9 cellular contexts compared by ENCODE assay signal in genomic region chr17:82863646-82863940, GRCh38. TPM values are rescaled to one million over a fixed set of nuclear protein-coding genes. Genes with fewer than 3 reads are reported as not detected.
DNase-seq lines count a peak whose midpoint lies in the region; ATAC-seq and TF ChIP-seq lines count a peak whose summit lies in the region.
"Had no signal": no experiment of that assay in that cellular context is flagged by ENCODE, and none has a peak within 500 bp of the region (broad histone marks: within the 10 kb centered on the region; RNA-seq: fewer than 3 reads in every experiment).

No MANE protein-coding gene starts in this region.

- CTCF ChIA-PET in HCT116 (lab: Charles Lee), result interaction anchor here (1.1 to 1.7 kb wide), 6 partner anchors 9 to 82 kb away, joined by 3 to 7 read pairs (median 3); no protein-coding TSS in a partner anchor

- POLR2A ChIA-PET in HCT116 (lab: Charles Lee), result interaction anchor here (1.0 to 1.1 kb wide), 2 partner anchors 10 to 11 kb away, joined by 3 read pairs; no protein-coding TSS in a partner anchor

- peaks cover 34% of the 10 kb centered on the region for H3K36me3 Mint-ChIP-seq in activated T-helper 2 cell treated with anti-CD3 and anti-CD28 coated beads, Interferon-gamma antibody, Interleukin-2, Interleukin-4, amounts not matched to agents 10 μg/mL and 5 μg/mL and 100 μg/mL, durations not matched to agents 14 hours and 24 hours and 36 hours (ENCODE audit: low read depth)
- H3K36me3 Mint-ChIP-seq in naive B cell, result no peaks in the 10 kb centered on the region

- intact Hi-C loops in HCT116 (cut with micrococcal nuclease) (no loop called here), prostate gland (cut with DNase I) (no loop called here)
- intact Hi-C loops in activated T-helper 2 cell treated with anti-CD3 and anti-CD28 coated beads, Interferon-gamma antibody, Interleukin-2, Interleukin-4, amounts not matched to agents 10 μg/mL and 5 μg/mL and 100 μg/mL, durations not matched to agents 14 hours and 24 hours and 36 hours (cut with micrococcal nuclease), result loop anchor here (10.0 kb wide), 1 partner anchor 79 kb away; no protein-coding TSS in a partner anchor

- H3K4me2 ChIP-seq in BLaER1 treated with 17β-estradiol and CSF1 and Interleukin-3, amounts not matched to agents 10 nM and 100 nM, result peak overlapping the region; percentile 88 to 100 (median 98)
- H3K4me2 ChIP-seq in HCT116 (ENCODE audit: low read length), result peak overlapping the region; percentile 77

- no peaks in the 10 kb centered on the region for H3K9me3 Mint-ChIP-seq in activated T-helper 2 cell treated with anti-CD3 and anti-CD28 coated beads, Interferon-gamma antibody, Interleukin-2, Interleukin-4, amounts not matched to agents 10 μg/mL and 5 μg/mL and 100 μg/mL, durations not matched to agents 14 hours and 24 hours and 36 hours
- no peaks in the 10 kb centered on the region for H3K9me3 Mint-ChIP-seq in naive B cell

- ATAC-seq in HCT116 (peak; percentile 7), naive B cell (ENCODE audit: low read depth in 2 of 2) (no peak), GM21737 (IDR thresholded peaks at IDR 0.05; ENCODE audit: unreplicated experiment) (no peak)

- no peaks in the 10 kb centered on the region for H3K9me2 ChIP-seq in HCT116 (ENCODE audit: insufficient read depth)

- H4K20me1 ChIP-seq in BLaER1 treated with 17β-estradiol and CSF1 and Interleukin-3, amounts not matched to agents 10 nM and 100 nM, result peaks cover 10 to 99% (median 77%) of the 10 kb centered on the region in 11 experiments; a peak in 21 of 22 replicates
- H4K20me1 ChIP-seq in HCT116 (ENCODE audit: insufficient read depth), result peaks cover 4% of the 10 kb centered on the region; the same call in 1 of the 2 replicates

- H3K27ac Mint-ChIP-seq in activated T-helper 2 cell treated with anti-CD3 and anti-CD28 coated beads, Interferon-gamma antibody, Interleukin-2, Interleukin-4, amounts not matched to agents 10 μg/mL and 5 μg/mL and 100 μg/mL, durations not matched to agents 14 hours and 24 hours and 36 hours, result peak overlapping the region; percentile 91
- peak overlapping the region in 5 of 6 donors; percentile 87 to 97 (median 90) for H3K27ac Mint-ChIP-seq in naive B cell

- H3K27me3 Mint-ChIP-seq in activated T-helper 2 cell treated with anti-CD3 and anti-CD28 coated beads, Interferon-gamma antibody, Interleukin-2, Interleukin-4, amounts not matched to agents 10 μg/mL and 5 μg/mL and 100 μg/mL, durations not matched to agents 14 hours and 24 hours and 36 hours (ENCODE audit: low read depth), result no peaks in the 10 kb centered on the region
- H3K27me3 Mint-ChIP-seq in naive B cell, result peaks cover 8 to 43% (median 27%) of the 10 kb centered on the region in 3 donors

- WGBS in prostate gland, result 46% methylated on average over 4 of the region's 4 CpGs

- peak overlapping the region; percentile 75 for H3K4me3 Mint-ChIP-seq in activated T-helper 2 cell treated with anti-CD3 and anti-CD28 coated beads, Interferon-gamma antibody, Interleukin-2, Interleukin-4, amounts not matched to agents 10 μg/mL and 5 μg/mL and 100 μg/mL, durations not matched to agents 14 hours and 24 hours and 36 hours (ENCODE audit: low read depth)
- peak overlapping the region in 7 of 8 donors; percentile 42 to 90 (median 80) for H3K4me3 Mint-ChIP-seq in naive B cell

- H3K79me2 ChIP-seq in HCT116 (ENCODE audit: insufficient read depth, low read length), result peaks cover 46% of the 10 kb centered on the region

- peak overlapping the region in 9 of 11 experiments; percentile 18 to 66 (median 50); a peak in 15 of 22 replicates for H3K27ac ChIP-seq in BLaER1 treated with 17β-estradiol and CSF1 and Interleukin-3, amounts not matched to agents 10 nM and 100 nM
- H3K27ac ChIP-seq in HCT116 (ENCODE audit: low read depth, low read length) (peak overlapping the region; percentile 95), prostate gland (no peak overlapping the region)

- no peak overlapping the region for H3K4me3 ChIP-seq in BLaER1 treated with 17β-estradiol and CSF1 and Interleukin-3, amounts not matched to agents 10 nM and 100 nM
- peak overlapping the region in 1 of 2 experiments; percentile 35; a peak in 1 of 4 replicates for H3K4me3 ChIP-seq in HCT116 (replicated peaks in 1 of 2; ENCODE audit: low read depth in 1 of 2, low read length in 2 of 2)
- H3K4me3 ChIP-seq in prostate gland, result no peak overlapping the region

- no TSS peak for BruUV-seq in HCT116 (replicated peaks; lab: Mats Ljungman, UMichigan)

- H3K4me1 Mint-ChIP-seq in activated T-helper 2 cell treated with anti-CD3 and anti-CD28 coated beads, Interferon-gamma antibody, Interleukin-2, Interleukin-4, amounts not matched to agents 10 μg/mL and 5 μg/mL and 100 μg/mL, durations not matched to agents 14 hours and 24 hours and 36 hours (ENCODE audit: low read depth), result peaks cover 64% of the 10 kb centered on the region
- H3K4me1 Mint-ChIP-seq in naive B cell, result peaks cover 60 to 91% (median 66%) of the 10 kb centered on the region in 3 donors

- peak overlapping the region in 8 of 11 experiments; percentile 13 to 59 (median 38); a peak in 10 of 22 replicates for H3K9ac ChIP-seq in BLaER1 treated with 17β-estradiol and CSF1 and Interleukin-3, amounts not matched to agents 10 nM and 100 nM
- peak overlapping the region; percentile 46; the same call in 1 of the 2 replicates for H3K9ac ChIP-seq in HCT116 (ENCODE audit: low read length)

- H2AFZ ChIP-seq in HCT116 (ENCODE audit: low read depth, low read length, poor library complexity, severe bottlenecking), result no peak overlapping the region

- H3K27me3 ChIP-seq in BLaER1 treated with 17β-estradiol and CSF1 and Interleukin-3, amounts not matched to agents 10 nM and 100 nM, result peaks cover 8 to 39% (median 12%) of the 10 kb centered on the region in 11 experiments; a peak in 20 of 22 replicates
- H3K27me3 ChIP-seq in HCT116 (ENCODE audit: insufficient read depth, low read length) (no peaks in the 10 kb centered on the region), prostate gland (replicated peaks; ENCODE audit: insufficient read depth) (no peaks in the 10 kb centered on the region)

- H3K9me3 ChIP-seq in BLaER1 treated with 17β-estradiol and CSF1 and Interleukin-3, amounts not matched to agents 10 nM and 100 nM (replicated peaks in 1 of 11), result no peaks in the 10 kb centered on the region
- no peaks in the 10 kb centered on the region for H3K9me3 ChIP-seq in HCT116 (ENCODE audit: control insufficient read depth in 1 of 2, insufficient read depth in 1 of 2, low read depth in 1 of 2, low read length in 2 of 2)
- no peaks in the 10 kb centered on the region for H3K9me3 ChIP-seq in prostate gland

- DNase-seq in HCT116 (ENCODE audit: low read depth, low spot score), result no peak
- no peak for DNase-seq in activated T-helper 2 cell treated with anti-CD3 and anti-CD28 coated beads, Interferon-gamma antibody, Interleukin-2, Interleukin-4, amounts not matched to agents 10 μg/mL and 5 μg/mL and 100 μg/mL, durations not matched to agents 14 hours and 24 hours and 36 hours (ENCODE audit: low spot score)
- no peak for DNase-seq in naive B cell
- DNase-seq in prostate gland (ENCODE audit: low spot score), result no peak
- no peak for DNase-seq in AG20443 (ENCODE audit: low spot score)
- DNase-seq in NCI-H774 (lab: John Stamatoyannopoulos, UW), result no peak
- DNase-seq: DMS79 had no signal

- RAD21 ChIA-PET in HCT116 (lab: Charles Lee; ENCODE audit: low non-redundant PET in 1 of 2, low total read pairs in 2 of 2, uncharacterized antibody in 2 of 2, unreplicated experiment in 2 of 2), result no interaction called here

- TF ChIP-seq POLR2A in HCT116 (IDR thresholded peaks at IDR 0.05; ENCODE audit: borderline replicate concordance, extremely low read depth, insufficient read depth, insufficient read length) (no peak), prostate gland (IDR thresholded peaks at IDR 0.05) (no peak)

- peaks cover 94 to 100% (median 100%) of the 10 kb centered on the region in 10 experiments for H3K4me1 ChIP-seq in BLaER1 treated with 17β-estradiol and CSF1 and Interleukin-3, amounts not matched to agents 10 nM and 100 nM
- peaks cover 63 to 67% of the 10 kb centered on the region in 2 experiments for H3K4me1 ChIP-seq in HCT116 (ENCODE audit: control insufficient read depth in 1 of 2, insufficient read depth in 2 of 2, low read length in 2 of 2)
- H3K4me1 ChIP-seq in prostate gland (replicated peaks), result peaks cover 3% of the 10 kb centered on the region

- 0 out of 22 replicates have a peak, but pooled peaks cover 0 to 4% (median 0%) of the 10 kb centered on the region in 11 experiments for H3K36me3 ChIP-seq in BLaER1 treated with 17β-estradiol and CSF1 and Interleukin-3, amounts not matched to agents 10 nM and 100 nM
- H3K36me3 ChIP-seq in HCT116 (ENCODE audit: control insufficient read depth in 1 of 2, insufficient read depth in 2 of 2, low read length in 2 of 2) (no peaks in the 10 kb centered on the region), prostate gland (no peaks in the 10 kb centered on the region)

- TF ChIP-seq RAD21 in HCT116 (IDR thresholded peaks at IDR 0.05; ENCODE audit: low read depth), result no peak

- TF ChIP-seq CTCF in HCT116 (IDR thresholded peaks at IDR 0.05 in 2 of 3, conservative IDR thresholded peaks at IDR 0.05 in 1 of 3; ENCODE audit: borderline replicate concordance in 1 of 3, insufficient read depth in 1 of 3, low read depth in 2 of 3, low read length in 2 of 3), result no peak
- no peak for TF ChIP-seq CTCF in prostate gland (IDR thresholded peaks at IDR 0.05)

TF ChIP-seq in HCT116, 20 proteins besides CTCF, POLR2A, EP300 and RAD21 (continues in another document):
- TF ChIP-seq SRF (IDR thresholded peaks at IDR 0.05; ENCODE audit: low read depth) (no peak), CBX3 (IDR thresholded peaks at IDR 0.05; ENCODE audit: low read depth) (no peak)
- TF ChIP-seq, protein P1, sequence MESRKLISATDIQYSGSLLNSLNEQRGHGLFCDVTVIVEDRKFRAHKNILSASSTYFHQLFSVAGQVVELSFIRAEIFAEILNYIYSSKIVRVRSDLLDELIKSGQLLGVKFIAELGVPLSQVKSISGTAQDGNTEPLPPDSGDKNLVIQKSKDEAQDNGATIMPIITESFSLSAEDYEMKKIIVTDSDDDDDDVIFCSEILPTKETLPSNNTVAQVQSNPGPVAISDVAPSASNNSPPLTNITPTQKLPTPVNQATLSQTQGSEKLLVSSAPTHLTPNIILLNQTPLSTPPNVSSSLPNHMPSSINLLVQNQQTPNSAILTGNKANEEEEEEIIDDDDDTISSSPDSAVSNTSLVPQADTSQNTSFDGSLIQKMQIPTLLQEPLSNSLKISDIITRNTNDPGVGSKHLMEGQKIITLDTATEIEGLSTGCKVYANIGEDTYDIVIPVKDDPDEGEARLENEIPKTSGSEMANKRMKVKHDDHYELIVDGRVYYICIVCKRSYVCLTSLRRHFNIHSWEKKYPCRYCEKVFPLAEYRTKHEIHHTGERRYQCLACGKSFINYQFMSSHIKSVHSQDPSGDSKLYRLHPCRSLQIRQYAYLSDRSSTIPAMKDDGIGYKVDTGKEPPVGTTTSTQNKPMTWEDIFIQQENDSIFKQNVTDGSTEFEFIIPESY (IDR thresholded peaks at IDR 0.05; ENCODE audit: extremely low read depth, insufficient replicate concordance, low read length), result no peak

RNA-seq across cellular contexts. Expression of gene ZNF750, which starts 23.8 kb away (rescaled TPM):
- not detected for total RNA-seq in HCT116 (2021; ENCODE audit: unreplicated experiment)
- 0.04 and 0.05 TPM in 2 replicates for polyA plus RNA-seq in HCT116 (2012)
- total RNA-seq in activated T-helper 2 cell treated with anti-CD3 and anti-CD28 coated beads, Interferon-gamma antibody, Interleukin-2, Interleukin-4, amounts not matched to agents 10 μg/mL and 5 μg/mL and 100 μg/mL, durations not matched to agents 14 hours and 24 hours and 36 hours, result not detected in 2 replicates
- polyA plus RNA-seq in naive B cell (ENCODE audit: low read depth in 6 of 6), result under 1 TPM in 1 of 6 donors, not detected in 5; 0.12 TPM
- total RNA-seq in prostate gland, result 10 to 100 TPM in 1 of 2 donors, 1 to 10 TPM in 1; 7.0 to 10.3 TPM

Comparison
In these comparisons a context has a peak if more than half of its experiments do, and no peak if none do; other contexts are left out.
1. H3K27ac ChIP-seq: peak in BLaER1 treated with 17β-estradiol and CSF1 and Interleukin-3, amounts not matched to agents 10 nM and 100 nM (9 of 11) and HCT116 (single experiment); none in prostate gland (0 of 2).